10 cellular contexts compared by ENCODE assay signal in the genomic region with DNA sequence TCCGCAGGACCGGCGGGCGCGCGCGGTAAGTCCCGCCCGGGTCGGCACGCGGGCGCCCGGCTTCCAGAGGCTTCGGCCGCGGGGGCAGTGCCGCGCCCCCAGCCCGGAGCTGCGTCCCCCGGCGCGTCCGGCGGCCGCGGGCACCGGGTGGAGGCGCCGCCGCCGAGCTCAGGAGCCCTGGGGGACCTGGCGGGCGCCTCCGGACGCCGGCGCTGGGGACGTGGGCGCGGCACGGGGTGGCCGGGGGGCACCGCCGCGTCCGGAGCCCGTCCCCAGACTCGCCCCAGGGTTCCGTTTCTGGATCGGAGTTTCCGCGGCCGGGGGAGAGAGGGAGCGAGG. TPM values are rescaled to one million over a fixed set of nuclear protein-coding genes. Genes with fewer than 3 reads are reported as not detected.
DNase-seq lines count a peak whose midpoint lies in the region; ATAC-seq and TF ChIP-seq lines count a peak whose summit lies in the region.
"Had no signal": no experiment of that assay in that cellular context is flagged by ENCODE, and none has a peak within 500 bp of the region (broad histone marks: within the 10 kb centered on the region; RNA-seq: fewer than 3 reads in every experiment).

No MANE protein-coding gene starts in this region.

- TF ChIP-seq CTCF in testis (IDR thresholded peaks at IDR 0.05) = no peak

- no peak overlapping the region for H3K27ac Mint-ChIP-seq in activated naive CD8-positive, alpha-beta T cell treated with anti-CD3 and anti-CD28 coated beads for 36 hours

- ATAC-seq in GM21360 (IDR thresholded peaks at IDR 0.05; ENCODE audit: unreplicated experiment) = no peak

- H3K4me3 ChIP-seq in iPS-18c (ENCODE audit: insufficient read depth, low read depth, low read length) = peak overlapping the region; percentile 71
- H3K4me3 ChIP-seq in testis = peak overlapping the region; percentile 77 to 83

- 2% methylated on average over 24 of the region's 56 CpGs; no CpG with 5 or more reads in 1 of the 2 donors for WGBS in testis, 2 donors

- DNase-seq in DMS53 (lab: John Stamatoyannopoulos, UW) (peak; percentile 67), DMS53 treated with DMSO at 0.1 percent for 48 hours (lab: John Stamatoyannopoulos, UW; ENCODE audit: unreplicated experiment) (no peak), testis (no peak), NOMO-1 (lab: John Stamatoyannopoulos, UW; ENCODE audit: unreplicated experiment in 2 of 2) (no peak)
- DNase-seq in activated naive CD8-positive, alpha-beta T cell treated with anti-CD3 and anti-CD28 coated beads for 36 hours = no peak
- DNase-seq in NK-92 treated with Interleukin-12 subunit alpha and Interleukin-12 subunit beta, amount 100 ng/mL, for 24 hours (lab: John Stamatoyannopoulos, UW) = no peak

- peak overlapping the region; percentile 76 to 93 for H3K27ac ChIP-seq in testis
- H3K27ac ChIP-seq: 22Rv1 had no signal

- no peaks in the 10 kb centered on the region for H3K36me3 ChIP-seq in testis (ENCODE audit: low read depth, missing control alignments)

- H3K9me3 Mint-ChIP-seq in activated naive CD8-positive, alpha-beta T cell treated with anti-CD3 and anti-CD28 coated beads for 36 hours = no peaks in the 10 kb centered on the region

- no peaks in the 10 kb centered on the region for H3K36me3 Mint-ChIP-seq in activated naive CD8-positive, alpha-beta T cell treated with anti-CD3 and anti-CD28 coated beads for 36 hours

- H3K4me1 Mint-ChIP-seq in activated naive CD8-positive, alpha-beta T cell treated with anti-CD3 and anti-CD28 coated beads for 36 hours = peaks cover 25% of the 10 kb centered on the region

- TF ChIP-seq POLR2A in testis (IDR thresholded peaks at IDR 0.05) = no peak

- intact Hi-C loops in testis (cut with DNase I; ENCODE audit: low total_unique reads) = loop anchor here (10.0 kb wide), 1 partner anchor 160 kb away; the partner anchor contains the start of gene CAPZB

- no peaks in the 10 kb centered on the region for H3K27me3 ChIP-seq in testis

- H3K4me3 Mint-ChIP-seq in activated naive CD8-positive, alpha-beta T cell treated with anti-CD3 and anti-CD28 coated beads for 36 hours = peak overlapping the region; percentile 95

- peaks cover 8% of the 10 kb centered on the region for H3K4me1 ChIP-seq in testis

- peaks cover 13% of the 10 kb centered on the region for H3K27me3 Mint-ChIP-seq in activated naive CD8-positive, alpha-beta T cell treated with anti-CD3 and anti-CD28 coated beads for 36 hours

- peaks cover 4% of the 10 kb centered on the region for H3K9me3 ChIP-seq in iPS-18c (ENCODE audit: control insufficient read depth, insufficient read depth, low read length)
- H3K9me3 ChIP-seq in testis = no peaks in the 10 kb centered on the region

RNA-seq across cellular contexts. Expression of gene NBL1, which starts 0.3 kb away (rescaled TPM):
- total RNA-seq in activated naive CD8-positive, alpha-beta T cell treated with anti-CD3 and anti-CD28 coated beads for 36 hours = 10 to 100 TPM; 20.0 to 22.0 TPM
- 10 to 100 TPM; 44.3 to 73.3 TPM for total RNA-seq in testis
- 141 TPM for polyA plus RNA-seq in testis (ENCODE audit: insufficient read depth, low read depth, low replicate concordance)

RNA-seq across cellular contexts. Expression of gene HTR6, which starts 20.3 kb away (rescaled TPM):
- total RNA-seq in activated naive CD8-positive, alpha-beta T cell treated with anti-CD3 and anti-CD28 coated beads for 36 hours = not detected
- under 1 TPM; 0.55 to 0.68 TPM for total RNA-seq in testis
- polyA plus RNA-seq in testis (ENCODE audit: insufficient read depth, low read depth, low replicate concordance) = 0.21 TPM
- total RNA-seq: NCI-H460 had no signal
